ENCODE assay signal across 1 cellular context in the genomic region with DNA sequence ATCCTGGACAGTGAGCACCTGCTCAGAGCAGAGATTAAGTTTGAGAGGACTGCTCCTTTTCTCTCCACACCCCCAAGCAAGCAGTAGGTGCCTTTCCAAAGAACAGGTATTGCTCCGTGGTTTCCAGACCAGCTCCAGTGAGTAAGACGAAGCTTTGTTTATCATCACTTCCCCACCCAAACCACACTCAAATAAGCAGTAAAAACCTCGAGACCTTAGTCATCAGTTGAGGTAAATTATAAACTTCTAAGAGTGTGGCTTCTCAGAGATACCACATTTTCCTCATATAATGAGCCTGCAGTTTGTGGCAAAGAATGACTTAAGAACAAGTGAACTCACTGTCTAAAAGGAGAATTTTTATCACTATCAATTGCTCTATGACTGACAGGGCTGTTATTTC.
A peak's percentile ranks its signal among the peaks of the same experiment; 100 is the strongest.
TF ChIP-seq lines count a peak whose summit lies in the region.

No MANE protein-coding gene starts in this region.

TF ChIP-seq in K562, 482 proteins besides CTCF, POLR2A, EP300 and RAD21 (continued from another document):
- TF ChIP-seq, protein P1, sequence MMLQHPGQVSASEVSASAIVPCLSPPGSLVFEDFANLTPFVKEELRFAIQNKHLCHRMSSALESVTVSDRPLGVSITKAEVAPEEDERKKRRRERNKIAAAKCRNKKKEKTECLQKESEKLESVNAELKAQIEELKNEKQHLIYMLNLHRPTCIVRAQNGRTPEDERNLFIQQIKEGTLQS (IDR thresholded peaks at IDR 0.05): 0 out of 2 replicates have a peak, but pooled peaks have one; percentile 16
- TF ChIP-seq, protein P1 (CRISPR knock-in tag; conservative IDR thresholded peaks at IDR 0.05): no peak
- TF ChIP-seq RBFOX2 (IDR thresholded peaks at IDR 0.05; ENCODE audit: low read depth, low read length): no peak
